7 cellular contexts compared by ENCODE assay signal in the genomic region with DNA sequence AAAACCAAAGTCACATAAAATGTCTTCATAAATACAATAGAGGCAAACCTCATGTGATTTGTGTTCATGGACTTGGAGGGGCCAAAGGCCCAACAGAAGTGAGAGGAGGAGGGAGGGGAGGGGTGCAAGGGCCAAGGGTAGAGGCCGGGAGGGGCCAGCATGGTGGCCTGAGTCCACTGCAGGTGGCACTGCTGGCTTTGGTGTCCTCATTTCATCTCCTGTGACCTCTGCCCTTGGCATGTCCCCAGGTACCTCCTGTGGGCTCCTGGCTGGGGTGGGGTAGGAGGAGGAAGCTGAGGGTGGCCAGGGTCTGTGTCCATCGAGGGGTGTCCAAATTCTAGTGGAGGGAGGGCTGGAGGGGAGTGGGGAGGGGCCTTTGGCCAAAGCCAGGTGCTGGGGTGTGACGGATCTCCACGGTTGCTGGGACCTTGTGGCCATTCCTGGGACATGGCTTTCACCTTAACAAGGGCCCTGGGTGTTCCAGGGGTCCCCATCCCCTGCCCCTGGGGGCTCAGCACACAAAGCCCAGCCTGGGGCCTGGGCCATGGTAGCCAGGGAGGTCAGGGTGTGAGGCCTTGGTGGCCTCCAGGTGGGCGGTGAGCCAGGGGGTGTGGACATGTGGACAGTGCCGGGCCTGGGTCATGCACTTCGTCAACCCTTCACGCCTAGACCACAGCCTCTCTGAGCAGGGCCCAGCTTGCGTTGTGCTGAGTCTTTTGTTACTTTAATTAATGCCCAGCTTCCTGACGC. TPM values are rescaled to one million over a fixed set of nuclear protein-coding genes. Genes with fewer than 3 reads are reported as not detected.
"Had no signal": no experiment of that assay in that cellular context is flagged by ENCODE, and none has a peak within 500 bp of the region (broad histone marks: within the 10 kb centered on the region; RNA-seq: fewer than 3 reads in every experiment).

No MANE protein-coding gene starts in this region.

- H3K4me3 ChIP-seq: GM23338 had no signal

- H2AFZ ChIP-seq: GM23338 had no signal

- DNase-seq: H9, HCEC 1CT had no signal

- ATAC-seq: GM23338 had no signal

- FAIRE-seq: H1, H54, HTR-8/SVneo had no signal

- H3K4me2 ChIP-seq: GM23338 had no signal

RNA-seq across cellular contexts. Expression of a gene that starts 20.6 kb away (rescaled TPM):
- total RNA-seq: GM23338, H1, H9 had no signal
- polyA plus RNA-seq: GM23338, H1, IgD-negative memory B cell had no signal
